In the genomic region with DNA sequence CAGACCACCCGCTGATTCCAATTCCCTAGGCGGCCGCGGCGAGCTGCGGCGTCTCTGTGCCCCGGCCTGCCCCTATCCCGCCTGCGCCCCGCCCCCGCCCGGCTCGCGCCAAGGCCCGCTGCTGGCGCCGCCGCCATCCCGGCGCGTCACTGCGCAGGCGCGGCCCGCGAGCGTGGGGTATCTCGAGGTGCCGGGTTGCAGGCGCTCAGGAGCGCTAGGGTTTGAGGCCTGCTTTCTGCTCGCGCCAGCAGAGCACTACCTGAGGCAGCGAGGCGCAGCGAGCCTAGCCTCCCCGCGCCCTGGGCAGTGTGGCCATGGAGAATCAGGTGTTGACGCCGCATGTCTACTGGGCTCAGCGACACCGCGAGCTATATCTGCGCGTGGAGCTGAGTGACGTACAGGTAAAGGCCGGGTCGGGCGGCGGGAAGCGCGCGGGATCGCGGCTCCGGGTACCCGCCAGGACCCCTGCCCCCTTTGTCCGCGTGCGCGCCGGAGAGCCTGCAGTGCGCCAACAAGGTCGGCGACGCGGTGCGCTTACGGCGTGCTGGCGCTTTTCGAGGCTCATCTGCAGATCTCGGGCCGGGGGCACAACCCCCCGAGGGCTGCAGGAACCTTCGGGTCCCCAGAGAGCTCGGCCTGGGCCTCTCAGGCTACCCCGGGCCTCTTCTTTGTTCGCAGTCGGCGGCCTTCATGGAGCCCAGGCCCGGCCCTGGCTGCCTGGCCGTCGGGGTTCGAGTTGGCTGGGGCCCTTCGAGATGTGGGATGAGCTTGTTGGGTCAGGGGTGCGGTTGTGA, we compare ENCODE assay signal across 1 cellular context.
TF ChIP-seq lines count a peak whose summit lies in the region.

TSS of gene HACD3 (plus strand) at position 146 of the 794 bp plus-strand sequence. CDS start at position 315, 169 bp downstream.

TF ChIP-seq in HepG2, 621 proteins besides CTCF, POLR2A, EP300 and RAD21 (continued from another document):
- TF ChIP-seq, protein P1, sequence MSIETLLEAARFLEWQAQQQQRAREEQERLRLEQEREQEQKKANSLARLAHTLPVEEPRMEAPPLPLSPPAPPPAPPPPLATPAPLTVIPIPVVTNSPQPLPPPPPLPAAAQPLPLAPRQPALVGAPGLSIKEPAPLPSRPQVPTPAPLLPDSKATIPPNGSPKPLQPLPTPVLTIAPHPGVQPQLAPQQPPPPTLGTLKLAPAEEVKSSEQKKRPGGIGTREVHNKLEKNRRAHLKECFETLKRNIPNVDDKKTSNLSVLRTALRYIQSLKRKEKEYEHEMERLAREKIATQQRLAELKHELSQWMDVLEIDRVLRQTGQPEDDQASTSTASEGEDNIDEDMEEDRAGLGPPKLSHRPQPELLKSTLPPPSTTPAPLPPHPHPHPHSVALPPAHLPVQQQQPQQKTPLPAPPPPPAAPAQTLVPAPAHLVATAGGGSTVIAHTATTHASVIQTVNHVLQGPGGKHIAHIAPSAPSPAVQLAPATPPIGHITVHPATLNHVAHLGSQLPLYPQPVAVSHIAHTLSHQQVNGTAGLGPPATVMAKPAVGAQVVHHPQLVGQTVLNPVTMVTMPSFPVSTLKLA (IDR thresholded peaks at IDR 0.05), result no peak
- TF ChIP-seq ZNF263 (CRISPR knock-in tag; IDR thresholded peaks at IDR 0.05), result peak; percentile 54; the same call in 1 of the 2 replicates
- TF ChIP-seq, protein P2, sequence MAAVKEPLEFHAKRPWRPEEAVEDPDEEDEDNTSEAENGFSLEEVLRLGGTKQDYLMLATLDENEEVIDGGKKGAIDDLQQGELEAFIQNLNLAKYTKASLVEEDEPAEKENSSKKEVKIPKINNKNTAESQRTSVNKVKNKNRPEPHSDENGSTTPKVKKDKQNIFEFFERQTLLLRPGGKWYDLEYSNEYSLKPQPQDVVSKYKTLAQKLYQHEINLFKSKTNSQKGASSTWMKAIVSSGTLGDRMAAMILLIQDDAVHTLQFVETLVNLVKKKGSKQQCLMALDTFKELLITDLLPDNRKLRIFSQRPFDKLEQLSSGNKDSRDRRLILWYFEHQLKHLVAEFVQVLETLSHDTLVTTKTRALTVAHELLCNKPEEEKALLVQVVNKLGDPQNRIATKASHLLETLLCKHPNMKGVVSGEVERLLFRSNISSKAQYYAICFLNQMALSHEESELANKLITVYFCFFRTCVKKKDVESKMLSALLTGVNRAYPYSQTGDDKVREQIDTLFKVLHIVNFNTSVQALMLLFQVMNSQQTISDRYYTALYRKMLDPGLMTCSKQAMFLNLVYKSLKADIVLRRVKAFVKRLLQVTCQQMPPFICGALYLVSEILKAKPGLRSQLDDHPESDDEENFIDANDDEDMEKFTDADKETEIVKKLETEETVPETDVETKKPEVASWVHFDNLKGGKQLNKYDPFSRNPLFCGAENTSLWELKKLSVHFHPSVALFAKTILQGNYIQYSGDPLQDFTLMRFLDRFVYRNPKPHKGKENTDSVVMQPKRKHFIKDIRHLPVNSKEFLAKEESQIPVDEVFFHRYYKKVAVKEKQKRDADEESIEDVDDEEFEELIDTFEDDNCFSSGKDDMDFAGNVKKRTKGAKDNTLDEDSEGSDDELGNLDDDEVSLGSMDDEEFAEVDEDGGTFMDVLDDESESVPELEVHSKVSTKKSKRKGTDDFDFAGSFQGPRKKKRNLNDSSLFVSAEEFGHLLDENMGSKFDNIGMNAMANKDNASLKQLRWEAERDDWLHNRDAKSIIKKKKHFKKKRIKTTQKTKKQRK (IDR thresholded peaks at IDR 0.05; ENCODE audit: low read length), result no peak
- 0 out of 2 replicates have a peak, but pooled peaks have one; percentile 76 for TF ChIP-seq ZNF251 (CRISPR knock-in tag; IDR thresholded peaks at IDR 0.05)
- no peak for TF ChIP-seq RFXANK (CRISPR knock-in tag; IDR thresholded peaks at IDR 0.05)
- no peak for TF ChIP-seq HMGA1 (CRISPR knock-in tag; conservative IDR thresholded peaks at IDR 0.05)
- peak; percentile 85; the same call in 1 of the 2 replicates for TF ChIP-seq SMAD1 (CRISPR knock-in tag; IDR thresholded peaks at IDR 0.05; ENCODE audit: borderline replicate concordance, low read depth)
- TF ChIP-seq SUZ12 (IDR thresholded peaks at IDR 0.05; ENCODE audit: low read depth, low read length), result no peak
- TF ChIP-seq SOX6 (IDR thresholded peaks at IDR 0.05), result no peak
- peak; percentile 62 for TF ChIP-seq SOX6 (CRISPR knock-in tag; IDR thresholded peaks at IDR 0.05)
- peak; percentile 60; the same call in 1 of the 2 replicates for TF ChIP-seq ZNF235 (CRISPR knock-in tag; IDR thresholded peaks at IDR 0.05; ENCODE audit: borderline replicate concordance)
- no peak for TF ChIP-seq CCAR2 (optimal IDR thresholded peaks at IDR 0.05; ENCODE audit: low read depth, low read length)
- no peak for TF ChIP-seq SMYD3 (CRISPR knock-in tag; IDR thresholded peaks at IDR 0.05)
- TF ChIP-seq ZNF770 (CRISPR knock-in tag; IDR thresholded peaks at IDR 0.05), result peak; percentile 76; the same call in 1 of the 2 replicates
- no peak; the same call in none of the 2 replicates for TF ChIP-seq ZNF234 (CRISPR knock-in tag; conservative IDR thresholded peaks at IDR 0.05)
- TF ChIP-seq GATAD2A (CRISPR knock-in tag; IDR thresholded peaks at IDR 0.05), result 0 out of 2 replicates have a peak, but pooled peaks have one; percentile 23
- TF ChIP-seq KDM5A (IDR thresholded peaks at IDR 0.05; ENCODE audit: borderline replicate concordance, low read length), result peak; percentile 50; the same call in 1 of the 2 replicates
- TF ChIP-seq SRSF4 (IDR thresholded peaks at IDR 0.05; ENCODE audit: low read depth, low read length, poor library complexity, severe bottlenecking), result no peak
- peak; percentile 55 to 80; a peak in 3 of 4 replicates for TF ChIP-seq HMGXB4 (CRISPR knock-in tag; IDR thresholded peaks at IDR 0.05; ENCODE audit: borderline replicate concordance in 1 of 2, low read depth in 1 of 2)
- TF ChIP-seq MYNN (CRISPR knock-in tag; IDR thresholded peaks at IDR 0.05; ENCODE audit: low read depth), result peak; percentile 37; the same call in 1 of the 2 replicates
- TF ChIP-seq, protein P3, sequence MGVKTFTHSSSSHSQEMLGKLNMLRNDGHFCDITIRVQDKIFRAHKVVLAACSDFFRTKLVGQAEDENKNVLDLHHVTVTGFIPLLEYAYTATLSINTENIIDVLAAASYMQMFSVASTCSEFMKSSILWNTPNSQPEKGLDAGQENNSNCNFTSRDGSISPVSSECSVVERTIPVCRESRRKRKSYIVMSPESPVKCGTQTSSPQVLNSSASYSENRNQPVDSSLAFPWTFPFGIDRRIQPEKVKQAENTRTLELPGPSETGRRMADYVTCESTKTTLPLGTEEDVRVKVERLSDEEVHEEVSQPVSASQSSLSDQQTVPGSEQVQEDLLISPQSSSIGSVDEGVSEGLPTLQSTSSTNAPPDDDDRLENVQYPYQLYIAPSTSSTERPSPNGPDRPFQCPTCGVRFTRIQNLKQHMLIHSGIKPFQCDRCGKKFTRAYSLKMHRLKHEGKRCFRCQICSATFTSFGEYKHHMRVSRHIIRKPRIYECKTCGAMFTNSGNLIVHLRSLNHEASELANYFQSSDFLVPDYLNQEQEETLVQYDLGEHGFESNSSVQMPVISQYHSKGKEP (CRISPR knock-in tag; IDR thresholded peaks at IDR 0.05), result no peak
- TF ChIP-seq ZNF317 (CRISPR knock-in tag; IDR thresholded peaks at IDR 0.05), result peak; percentile 70
- peak; percentile 65; the same call in 1 of the 2 replicates for TF ChIP-seq ZNF746 (CRISPR knock-in tag; IDR thresholded peaks at IDR 0.05)
- no peak for TF ChIP-seq CHD4 (IDR thresholded peaks at IDR 0.05; ENCODE audit: borderline replicate concordance, low read length)
- TF ChIP-seq E2F2 (CRISPR knock-in tag; IDR thresholded peaks at IDR 0.05; ENCODE audit: borderline replicate concordance), result no peak; the same call in 1 of the 2 replicates
- peak; percentile 91 for TF ChIP-seq ZNF709 (CRISPR knock-in tag; IDR thresholded peaks at IDR 0.05)
- TF ChIP-seq ATAD3A (CRISPR knock-in tag; IDR thresholded peaks at IDR 0.05), result no peak
- no peak for TF ChIP-seq ZBTB21 (CRISPR knock-in tag; IDR thresholded peaks at IDR 0.05)
- TF ChIP-seq AKAP8 (CRISPR knock-in tag; IDR thresholded peaks at IDR 0.05), result no peak
- no peak for TF ChIP-seq SCMH1 (CRISPR knock-in tag; IDR thresholded peaks at IDR 0.05; ENCODE audit: borderline replicate concordance)
- TF ChIP-seq KLF9 (CRISPR knock-in tag; IDR thresholded peaks at IDR 0.05; ENCODE audit: low read depth), result peak; percentile 38
- peak; percentile 89 for TF ChIP-seq MYC (CRISPR knock-in tag; IDR thresholded peaks at IDR 0.05; ENCODE audit: borderline replicate concordance)
- TF ChIP-seq NR2C2 (CRISPR knock-in tag; IDR thresholded peaks at IDR 0.05; ENCODE audit: borderline replicate concordance), result peak; percentile 74
- no peak for TF ChIP-seq ZNF589 (CRISPR knock-in tag; conservative IDR thresholded peaks at IDR 0.05)
- TF ChIP-seq, protein P4, sequence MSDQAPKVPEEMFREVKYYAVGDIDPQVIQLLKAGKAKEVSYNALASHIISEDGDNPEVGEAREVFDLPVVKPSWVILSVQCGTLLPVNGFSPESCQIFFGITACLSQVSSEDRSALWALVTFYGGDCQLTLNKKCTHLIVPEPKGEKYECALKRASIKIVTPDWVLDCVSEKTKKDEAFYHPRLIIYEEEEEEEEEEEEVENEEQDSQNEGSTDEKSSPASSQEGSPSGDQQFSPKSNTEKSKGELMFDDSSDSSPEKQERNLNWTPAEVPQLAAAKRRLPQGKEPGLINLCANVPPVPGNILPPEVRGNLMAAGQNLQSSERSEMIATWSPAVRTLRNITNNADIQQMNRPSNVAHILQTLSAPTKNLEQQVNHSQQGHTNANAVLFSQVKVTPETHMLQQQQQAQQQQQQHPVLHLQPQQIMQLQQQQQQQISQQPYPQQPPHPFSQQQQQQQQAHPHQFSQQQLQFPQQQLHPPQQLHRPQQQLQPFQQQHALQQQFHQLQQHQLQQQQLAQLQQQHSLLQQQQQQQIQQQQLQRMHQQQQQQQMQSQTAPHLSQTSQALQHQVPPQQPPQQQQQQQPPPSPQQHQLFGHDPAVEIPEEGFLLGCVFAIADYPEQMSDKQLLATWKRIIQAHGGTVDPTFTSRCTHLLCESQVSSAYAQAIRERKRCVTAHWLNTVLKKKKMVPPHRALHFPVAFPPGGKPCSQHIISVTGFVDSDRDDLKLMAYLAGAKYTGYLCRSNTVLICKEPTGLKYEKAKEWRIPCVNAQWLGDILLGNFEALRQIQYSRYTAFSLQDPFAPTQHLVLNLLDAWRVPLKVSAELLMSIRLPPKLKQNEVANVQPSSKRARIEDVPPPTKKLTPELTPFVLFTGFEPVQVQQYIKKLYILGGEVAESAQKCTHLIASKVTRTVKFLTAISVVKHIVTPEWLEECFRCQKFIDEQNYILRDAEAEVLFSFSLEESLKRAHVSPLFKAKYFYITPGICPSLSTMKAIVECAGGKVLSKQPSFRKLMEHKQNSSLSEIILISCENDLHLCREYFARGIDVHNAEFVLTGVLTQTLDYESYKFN (CRISPR knock-in tag; conservative IDR thresholded peaks at IDR 0.05), result 0 out of 2 replicates have a peak, but pooled peaks have one; percentile 14
- TF ChIP-seq, protein P5, sequence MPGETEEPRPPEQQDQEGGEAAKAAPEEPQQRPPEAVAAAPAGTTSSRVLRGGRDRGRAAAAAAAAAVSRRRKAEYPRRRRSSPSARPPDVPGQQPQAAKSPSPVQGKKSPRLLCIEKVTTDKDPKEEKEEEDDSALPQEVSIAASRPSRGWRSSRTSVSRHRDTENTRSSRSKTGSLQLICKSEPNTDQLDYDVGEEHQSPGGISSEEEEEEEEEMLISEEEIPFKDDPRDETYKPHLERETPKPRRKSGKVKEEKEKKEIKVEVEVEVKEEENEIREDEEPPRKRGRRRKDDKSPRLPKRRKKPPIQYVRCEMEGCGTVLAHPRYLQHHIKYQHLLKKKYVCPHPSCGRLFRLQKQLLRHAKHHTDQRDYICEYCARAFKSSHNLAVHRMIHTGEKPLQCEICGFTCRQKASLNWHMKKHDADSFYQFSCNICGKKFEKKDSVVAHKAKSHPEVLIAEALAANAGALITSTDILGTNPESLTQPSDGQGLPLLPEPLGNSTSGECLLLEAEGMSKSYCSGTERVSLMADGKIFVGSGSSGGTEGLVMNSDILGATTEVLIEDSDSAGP (CRISPR knock-in tag; IDR thresholded peaks at IDR 0.05; ENCODE audit: borderline replicate concordance), result peak; percentile 65; the same call in 1 of the 2 replicates
